Comparison of ENCODE assay signal across 26 cellular contexts in the genomic region with DNA sequence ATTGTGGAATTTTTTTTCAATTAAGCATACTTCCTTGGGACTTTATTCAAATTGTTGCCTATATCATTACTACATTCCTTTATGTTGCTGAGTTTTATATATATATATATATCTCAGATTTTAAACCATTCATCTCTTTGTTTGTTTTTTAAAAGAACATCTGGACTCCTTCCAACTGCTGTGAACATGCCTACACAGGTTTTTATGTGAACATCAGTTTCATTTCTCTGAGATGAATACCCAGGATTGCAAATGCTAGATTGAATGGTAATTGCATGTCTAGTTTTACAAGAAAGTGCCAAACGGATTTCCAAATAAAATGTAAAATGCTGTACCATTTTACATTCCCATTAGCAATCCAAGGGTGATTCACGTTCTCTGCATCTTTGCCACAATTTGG.
DNase-seq lines count a peak whose midpoint lies in the region; ATAC-seq and TF ChIP-seq lines count a peak whose summit lies in the region.
"Had no signal": no experiment of that assay in that cellular context is flagged by ENCODE, and none has a peak within 500 bp of the region (broad histone marks: within the 10 kb centered on the region; RNA-seq: fewer than 3 reads in every experiment).

No MANE protein-coding gene starts in this region.

- H3K36me3 Mint-ChIP-seq in natural killer cell treated with Interleukin-12 subunit alpha and Interleukin-12 subunit beta and Interleukin-15 and Interleukin-18, amount 100 ng/mL, for 72 hours = no peaks in the 10 kb centered on the region
- H3K36me3 Mint-ChIP-seq: CD4-positive, alpha-beta memory T cell had no signal

- no peak overlapping the region for H3K27ac Mint-ChIP-seq in natural killer cell treated with Interleukin-12 subunit alpha and Interleukin-12 subunit beta and Interleukin-15 and Interleukin-18, amount 100 ng/mL, for 72 hours
- H3K27ac Mint-ChIP-seq: CD4-positive, alpha-beta memory T cell; HFFc6; T-helper 2 cell treated with Interferon-gamma antibody and Interleukin-4, amounts not matched to agents 5 μg/mL and 100 μg/mL, for 36 hours had no signal

- H3K4me1 Mint-ChIP-seq in natural killer cell treated with Interleukin-12 subunit alpha and Interleukin-12 subunit beta and Interleukin-15 and Interleukin-18, amount 100 ng/mL, for 72 hours (ENCODE audit: low read depth in 2 of 2) = no peaks in the 10 kb centered on the region
- H3K4me1 Mint-ChIP-seq: CD4-positive, alpha-beta memory T cell had no signal

- H3K9me3 Mint-ChIP-seq in natural killer cell treated with Interleukin-12 subunit alpha and Interleukin-12 subunit beta and Interleukin-15 and Interleukin-18, amount 100 ng/mL, for 72 hours = peaks cover 4% of the 10 kb centered on the region
- H3K9me3 Mint-ChIP-seq: CD4-positive, alpha-beta memory T cell; T-helper 2 cell treated with Interferon-gamma antibody and Interleukin-4, amounts not matched to agents 5 μg/mL and 100 μg/mL, for 36 hours had no signal

- no peak overlapping the region for H3K4me3 ChIP-seq in LNCaP clone FGC (ENCODE audit: low read depth, low read length)
- H3K4me3 ChIP-seq: HAP-1 had no signal

- no peak for ATAC-seq in natural killer cell treated with Interleukin-12 subunit alpha and Interleukin-12 subunit beta and Interleukin-15 and Interleukin-18, amount 100 ng/mL, for 72 hours

- no peak for TF ChIP-seq CTCF in LNCaP clone FGC (IDR thresholded peaks at IDR 0.05; ENCODE audit: control insufficient read depth, extremely low read depth, insufficient read depth)

- H3K27ac ChIP-seq in epithelial cell of prostate = no peak overlapping the region

- peak; percentile 50 for DNase-seq in DMS 273 treated with DMSO at 0.1 percent for 48 hours (lab: John Stamatoyannopoulos, UW)
- peak; percentile 15 for DNase-seq in LNCaP clone FGC (ENCODE audit: low read depth)
- peak; percentile 91 for DNase-seq in NCI-H2171 treated with DMSO at 0.1 percent for 48 hours (lab: John Stamatoyannopoulos, UW)
- peak; percentile 12 for DNase-seq in epithelial cell of prostate (ENCODE audit: low read depth, low spot score)
- DNase-seq in medulla oblongata (ENCODE audit: extremely low spot score) = no peak
- no peak for DNase-seq in natural killer cell treated with Interleukin-12 subunit alpha and Interleukin-12 subunit beta and Interleukin-15 and Interleukin-18, amount 100 ng/mL, for 72 hours (ENCODE audit: low spot score)
- DNase-seq in EL = no peak
- DNase-seq: C1 segment of cervical spinal cord; CD4-positive, alpha-beta memory T cell; COR-L47; DMS79; GF-D8; GOT3; HFFc6; IMR-90; KG1; NCI-H1092 treated with DMSO at 0.1 percent for 48 hours; NCI-H146; NCI-H2081; NCI-H510A; NCI-H82; RPMI8226; SHP77 treated with DMSO at 0.1 percent for 48 hours; T-helper 1 cell had no signal

- no peaks in the 10 kb centered on the region for H3K27me3 Mint-ChIP-seq in natural killer cell treated with Interleukin-12 subunit alpha and Interleukin-12 subunit beta and Interleukin-15 and Interleukin-18, amount 100 ng/mL, for 72 hours
- H3K27me3 Mint-ChIP-seq: CD4-positive, alpha-beta memory T cell had no signal

- H3K4me3 Mint-ChIP-seq in natural killer cell treated with Interleukin-12 subunit alpha and Interleukin-12 subunit beta and Interleukin-15 and Interleukin-18, amount 100 ng/mL, for 72 hours = no peak overlapping the region
- H3K4me3 Mint-ChIP-seq: CD4-positive, alpha-beta memory T cell; HFFc6; T-helper 2 cell treated with Interferon-gamma antibody and Interleukin-4, amounts not matched to agents 5 μg/mL and 100 μg/mL, for 36 hours had no signal

Comparison
In these comparisons a context has a peak if more than half of its experiments do, and no peak if none do; other contexts are left out.
1. DNase-seq: peak in DMS 273 treated with DMSO at 0.1 percent for 48 hours (single experiment), LNCaP clone FGC (single experiment), NCI-H2171 treated with DMSO at 0.1 percent for 48 hours (single experiment) and epithelial cell of prostate (single experiment); none in medulla oblongata (single experiment), natural killer cell treated with Interleukin-12 subunit alpha and Interleukin-12 subunit beta and Interleukin-15 and Interleukin-18, amount 100 ng/mL, for 72 hours (single experiment) and EL (single experiment).